Comparison of ENCODE assay signal across 8 cellular contexts in the genomic region with DNA sequence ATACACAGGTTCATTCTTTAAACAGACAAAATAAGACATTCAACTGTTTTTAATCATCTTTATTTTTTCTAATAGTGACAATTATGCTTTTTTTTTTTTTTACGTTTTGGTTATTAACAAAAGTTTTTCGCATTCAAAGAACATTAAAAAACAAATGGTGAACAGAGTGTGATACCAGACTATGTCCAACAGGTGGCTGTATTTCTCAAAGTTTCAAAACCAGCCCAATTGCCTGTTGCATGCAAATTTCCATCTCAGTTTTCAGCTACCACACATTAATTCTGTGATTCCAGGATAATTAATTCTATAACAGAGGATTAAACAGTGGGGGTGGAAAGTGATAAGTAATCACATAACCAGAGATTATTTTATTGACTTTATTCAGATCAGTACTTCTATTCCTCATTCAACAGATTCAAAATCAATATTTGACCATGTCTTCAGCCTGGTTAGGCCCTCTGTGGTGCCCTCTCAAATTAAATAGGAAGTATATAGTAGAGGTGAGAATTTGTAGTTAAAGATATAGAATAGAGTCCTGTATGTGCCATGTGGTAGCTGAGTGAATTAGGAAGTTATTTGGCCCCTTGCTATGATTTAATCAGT.
DNase-seq lines count a peak whose midpoint lies in the region; ATAC-seq, FAIRE-seq and TF ChIP-seq lines count a peak whose summit lies in the region.

No MANE protein-coding gene starts in this region.

- no peaks in the 10 kb centered on the region for H3K9me3 ChIP-seq in AG04450 (ENCODE audit: control insufficient read depth, insufficient read depth, low read length)
- no peaks in the 10 kb centered on the region for H3K9me3 ChIP-seq in ovary

- 19 to 23% (median 21%) methylated on average over 2 of the region's 2 CpGs for WGBS in ovary, 3 donors

- peak; percentile 97 for FAIRE-seq in endometrium (lab: Jason Lieb, UNC)

- H3K27me3 ChIP-seq in AG04450 (ENCODE audit: control insufficient read depth, insufficient read depth, low read length) (no peaks in the 10 kb centered on the region), ovary (no peaks in the 10 kb centered on the region)

- no peak overlapping the region for H3K27ac ChIP-seq in AG04450 (ENCODE audit: low read depth, low read length)
- H3K27ac ChIP-seq in ovary = no peak overlapping the region

- H3K4me3 ChIP-seq in AG04450 (ENCODE audit: low read depth, low read length) = no peak overlapping the region
- no peak overlapping the region for H3K4me3 ChIP-seq in ovary

- DNase-seq in AG04450 (ENCODE audit: low read depth, low spot score) = peak; percentile 27
- DNase-seq in GM13977 (ENCODE audit: low spot score) = peak; percentile 21
- peak; percentile 11 for DNase-seq in NCI-H748 (lab: John Stamatoyannopoulos, UW; ENCODE audit: unreplicated experiment)
- DNase-seq in ovary = no peak
- DNase-seq in 8988T = no peak
- DNase-seq in activated effector memory CD4-positive, alpha-beta T cell treated with Interleukin-2 at 50 U/mL for 16 hours = no peak

- ATAC-seq in HG02884 (IDR thresholded peaks at IDR 0.05; ENCODE audit: unreplicated experiment) = peak; percentile 87

- CTCF ChIA-PET in AG04450 (lab: Charles Lee) = interaction anchor here (0.7 to 6.7 kb wide), 46 partner anchors 9 to 1196 kb away, joined by 3 to 87 read pairs (median 4); partner anchors contain the start of gene COL8A1

- no peak for TF ChIP-seq EP300 in ovary (IDR thresholded peaks at IDR 0.05)

- no peak for TF ChIP-seq POLR2A in ovary (IDR thresholded peaks at IDR 0.05)

- in situ Hi-C loops in GM13977 (cut with MboI; ENCODE audit: low pct_unique_long_range_greater_than_20kb, low sequenced_read_pairs, unreplicated experiment) = loop anchor here (25.0 kb wide), 1 partner anchor 739 kb away; no protein-coding TSS in a partner anchor

- intact Hi-C loops in ovary (cut with DNase I) = loop anchor here in 3 of 4 donors (5.0 to 10.0 kb wide), 2 partner anchors 729 to 731 kb away; no protein-coding TSS in a partner anchor

- H3K36me3 ChIP-seq in ovary = no peaks in the 10 kb centered on the region

- POLR2A ChIA-PET in AG04450 (lab: Yijun Ruan, JAX) = no interaction called here

- no peaks in the 10 kb centered on the region for H3K4me1 ChIP-seq in ovary (ENCODE audit: insufficient read depth)

- TF ChIP-seq CTCF in AG04450 (IDR thresholded peaks at IDR 0.05; ENCODE audit: low read depth, low read length) = peak; percentile 71
- peak; percentile 66 for TF ChIP-seq CTCF in GM13977 (IDR thresholded peaks at IDR 0.05; ENCODE audit: extremely low read depth, insufficient read depth, missing control alignments)
- peak; percentile 27 to 65 (median 46) for TF ChIP-seq CTCF in ovary (IDR thresholded peaks at IDR 0.05)

Comparison
In these comparisons a context has a peak if more than half of its experiments do, and no peak if none do; other contexts are left out.
1. DNase-seq: peak in AG04450 (single experiment), GM13977 (single experiment) and NCI-H748 (single experiment); none in ovary (0 of 5), 8988T (single experiment) and activated effector memory CD4-positive, alpha-beta T cell treated with Interleukin-2 at 50 U/mL for 16 hours (single experiment).
2. Peak in every context shown above with its lines, with median percentiles within 50 percentile points of each other: CTCF ChIP-seq.